In the genomic region with DNA sequence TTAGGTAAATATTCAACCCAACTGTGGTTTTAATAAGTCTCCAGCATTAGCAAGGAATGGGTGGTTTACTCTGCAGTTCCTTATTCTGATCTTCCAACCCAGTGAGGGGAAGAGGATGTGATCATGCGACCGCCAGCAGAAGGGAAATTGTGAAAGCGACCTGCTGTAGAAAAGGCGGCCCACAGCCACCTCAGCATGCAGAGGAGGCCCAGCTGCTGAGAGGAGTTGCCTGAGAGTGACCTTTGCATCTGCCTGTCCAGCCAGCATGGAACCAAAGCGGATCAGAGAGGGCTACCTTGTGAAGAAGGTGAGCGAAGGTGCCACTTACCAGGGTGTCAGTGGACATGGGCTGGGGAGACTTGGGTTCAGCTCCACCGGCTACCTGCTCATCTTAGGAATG, we compare ENCODE assay signal across 9 cellular contexts. TPM values are rescaled to one million over a fixed set of nuclear protein-coding genes. Genes with fewer than 3 reads are reported as not detected.
A peak's percentile ranks its signal among the peaks of the same experiment; 100 is the strongest.
DNase-seq lines count a peak whose midpoint lies in the region; ATAC-seq lines count a peak whose summit lies in the region.
"Had no signal": no experiment of that assay in that cellular context is flagged by ENCODE, and none has a peak within 500 bp of the region (broad histone marks: within the 10 kb centered on the region; RNA-seq: fewer than 3 reads in every experiment).

A gene with protein sequence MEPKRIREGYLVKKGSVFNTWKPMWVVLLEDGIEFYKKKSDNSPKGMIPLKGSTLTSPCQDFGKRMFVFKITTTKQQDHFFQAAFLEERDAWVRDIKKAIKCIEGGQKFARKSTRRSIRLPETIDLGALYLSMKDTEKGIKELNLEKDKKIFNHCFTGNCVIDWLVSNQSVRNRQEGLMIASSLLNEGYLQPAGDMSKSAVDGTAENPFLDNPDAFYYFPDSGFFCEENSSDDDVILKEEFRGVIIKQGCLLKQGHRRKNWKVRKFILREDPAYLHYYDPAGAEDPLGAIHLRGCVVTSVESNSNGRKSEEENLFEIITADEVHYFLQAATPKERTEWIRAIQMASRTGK (plus strand): TSS at position 196 of the 400 bp plus-strand sequence. CDS start 70 bp downstream, at position 266.

- H3K4me3 ChIP-seq in BLaER1 (peak within 1 kb of the TSS; percentile 70), mucosa of rectum (ENCODE audit: low read length in 2 of 2) (peak within 1 kb of the TSS; percentile 66 to 79)
- H3K4me3 ChIP-seq: ovary had no signal

- H3K27ac ChIP-seq in BLaER1, result peak within 1 kb of the TSS; percentile 84
- H3K27ac ChIP-seq in mucosa of rectum (ENCODE audit: low read depth in 2 of 2, low read length in 2 of 2), result peak within 1 kb of the TSS; percentile 65 to 81
- H3K27ac ChIP-seq: ovary had no signal

- peak within 1 kb of the TSS; percentile 51 for H3K4me3 Mint-ChIP-seq in activated naive CD8-positive, alpha-beta T cell treated with anti-CD3 and anti-CD28 coated beads for 36 hours

- H3K4me2 ChIP-seq in BLaER1, result peak within 1 kb of the TSS; percentile 87

- H3K4me1 Mint-ChIP-seq in activated naive CD8-positive, alpha-beta T cell treated with anti-CD3 and anti-CD28 coated beads for 36 hours, result peaks cover 29% of the 10 kb centered on the region

- peak within 1 kb of the TSS; percentile 67 for H3K27ac Mint-ChIP-seq in activated naive CD8-positive, alpha-beta T cell treated with anti-CD3 and anti-CD28 coated beads for 36 hours

- H3K9ac ChIP-seq in BLaER1 (peak within 1 kb of the TSS; percentile 79), mucosa of rectum (ENCODE audit: low read depth in 1 of 2, low read length in 2 of 2) (peak within 1 kb of the TSS; percentile 32 to 52)

- peaks cover 25% of the 10 kb centered on the region for H3K27me3 Mint-ChIP-seq in activated naive CD8-positive, alpha-beta T cell treated with anti-CD3 and anti-CD28 coated beads for 36 hours

- H3K4me1 ChIP-seq in BLaER1 (peaks cover 78% of the 10 kb centered on the region), mucosa of rectum (ENCODE audit: control insufficient read depth in 2 of 2, insufficient read depth in 2 of 2, low read length in 2 of 2) (peaks cover 0 to 3% of the 10 kb centered on the region in 2 donors)

- peaks cover 5% of the 10 kb centered on the region for H3K36me3 Mint-ChIP-seq in activated naive CD8-positive, alpha-beta T cell treated with anti-CD3 and anti-CD28 coated beads for 36 hours

- H3K27me3 ChIP-seq in BLaER1 (no peaks in the 10 kb centered on the region), mucosa of rectum (ENCODE audit: control insufficient read depth in 2 of 2, insufficient read depth in 2 of 2, low read length in 2 of 2) (no peaks in the 10 kb centered on the region)
- H3K27me3 ChIP-seq: ovary had no signal

- ATAC-seq in GM19351 (IDR thresholded peaks at IDR 0.05; ENCODE audit: unreplicated experiment) (peak; percentile 53), HG03378 (IDR thresholded peaks at IDR 0.05; ENCODE audit: unreplicated experiment) (peak; percentile 55)

- peaks cover 2% of the 10 kb centered on the region for H3K9me3 Mint-ChIP-seq in activated naive CD8-positive, alpha-beta T cell treated with anti-CD3 and anti-CD28 coated beads for 36 hours

- H3K36me3 ChIP-seq in BLaER1, result peaks cover 9% of the 10 kb centered on the region; the same call in 1 of the 2 replicates
- H3K36me3 ChIP-seq in mucosa of rectum (ENCODE audit: control insufficient read depth in 2 of 2, insufficient read depth in 2 of 2, low read length in 2 of 2), result no peaks in the 10 kb centered on the region
- H3K36me3 ChIP-seq: ovary had no signal

- DNase-seq in activated naive CD8-positive, alpha-beta T cell treated with anti-CD3 and anti-CD28 coated beads for 36 hours, result no peak
- no peak for DNase-seq in NCI-H345 treated with DMSO at 0.1 percent for 48 hours (lab: John Stamatoyannopoulos, UW; ENCODE audit: unreplicated experiment)
- DNase-seq in HuH-7.5 (ENCODE audit: low spot score), result no peak
- DNase-seq in HUDEP-2 (lab: John Stamatoyannopoulos, UW; ENCODE audit: unreplicated experiment in 76 of 76), result no peak

- no peaks in the 10 kb centered on the region for H4K20me1 ChIP-seq in BLaER1

- H3K9me3 ChIP-seq in BLaER1 (no peaks in the 10 kb centered on the region), mucosa of rectum (ENCODE audit: control insufficient read depth in 2 of 2, low read length in 2 of 2) (no peaks in the 10 kb centered on the region)
- H3K9me3 ChIP-seq: ovary had no signal

RNA-seq across cellular contexts. Expression of the gene that starts here (rescaled TPM):
- 1 to 10 TPM; 2.2 to 2.3 TPM for total RNA-seq in activated naive CD8-positive, alpha-beta T cell treated with anti-CD3 and anti-CD28 coated beads for 36 hours
